Comparison of ENCODE assay signal across 35 cellular contexts in genomic region chr15:92315595-92316211, GRCh38.
"Had no signal": no experiment of that assay in that cellular context is flagged by ENCODE, and none has a peak within 500 bp of the region (broad histone marks: within the 10 kb centered on the region; RNA-seq: fewer than 3 reads in every experiment).

No MANE protein-coding gene starts in this region.

- H3K36me3 Mint-ChIP-seq: activated CD8-positive, alpha-beta memory T cell treated with anti-CD3 and anti-CD28 coated beads, Interleukin-2, amount 10 ng/mL, durations not matched to agents 7 days and 5 days; activated naive CD4-positive, alpha-beta T cell treated with anti-CD3 and anti-CD28 coated beads, Interleukin-2, amount 10 ng/mL, durations not matched to agents 7 days and 5 days; activated naive CD8-positive, alpha-beta T cell; brain had no signal

- H3K27me3 Mint-ChIP-seq: activated naive CD8-positive, alpha-beta T cell treated with anti-CD3 and anti-CD28 coated beads, Interleukin-2, amount 50 U/mL, for 24 hours had no signal

- H3K27ac ChIP-seq: Peyer's patch, WERI-Rb-1 had no signal

- H3K4me3 ChIP-seq: Peyer's patch had no signal

- H3K9me3 ChIP-seq: Peyer's patch had no signal

- DNase-seq: activated CD4-positive, alpha-beta memory T cell treated with anti-CD3 and anti-CD28 coated beads, Interleukin-2, amount 10 ng/mL, durations not matched to agents 7 days and 5 days; activated CD4-positive, alpha-beta T cell treated with anti-CD3 and anti-CD28 coated beads for 1 hour; activated CD4-positive, alpha-beta T cell treated with anti-CD3 and anti-CD28 coated beads for 48 hours; activated CD4-positive, CD25-positive, alpha-beta regulatory T cell; activated CD8-positive, alpha-beta memory T cell treated with anti-CD3 and anti-CD28 coated beads for 24 hours; activated CD8-positive, alpha-beta memory T cell treated with anti-CD3 and anti-CD28 coated beads, Interleukin-2, amount 10 ng/mL, durations not matched to agents 7 days and 5 days; activated CD8-positive, alpha-beta memory T cell treated with anti-CD3 and anti-CD28 coated beads, Interleukin-2, amount 50 U/mL, for 48 hours; activated effector memory CD4-positive, alpha-beta T cell treated with Interleukin-2 at 50 U/mL for 16 hours; activated naive CD4-positive, alpha-beta T cell treated with anti-CD3 and anti-CD28 coated beads, Interleukin-2, amount 10 ng/mL, durations not matched to agents 7 days and 5 days; activated naive CD8-positive, alpha-beta T cell treated with anti-CD3 and anti-CD28 coated beads, Interleukin-2, amount 50 U/mL, for 24 hours; activated T-cell treated with anti-CD3 and anti-CD28 coated beads, Interleukin-2, amount 50 U/mL, for 48 hours; anterior cingulate cortex; Karpas-422; KBM-7; NCI-H1105 treated with DMSO at 0.1 percent for 48 hours; NCI-H1436; NCI-H1694; NCI-H1930; NCI-H2107; NCI-H2171; NCI-H446 treated with DMSO at 0.1 percent for 48 hours; NCI-H526 treated with DMSO at 0.1 percent for 48 hours; NCI-H774; PC-3; Peyer's patch; RPMI8226; SIG-M5; T-helper 1 cell; T-helper 2 cell; T1000 had no signal

- H3K4me3 Mint-ChIP-seq: activated CD4-positive, alpha-beta memory T cell treated with anti-CD3 and anti-CD28 coated beads, Interleukin-2, amount 10 ng/mL, durations not matched to agents 7 days and 5 days; activated CD8-positive, alpha-beta memory T cell treated with anti-CD3 and anti-CD28 coated beads, Interleukin-2, amount 10 ng/mL, durations not matched to agents 7 days and 5 days; activated naive CD4-positive, alpha-beta T cell treated with anti-CD3 and anti-CD28 coated beads, Interleukin-2, amount 10 ng/mL, durations not matched to agents 7 days and 5 days; activated naive CD8-positive, alpha-beta T cell; activated naive CD8-positive, alpha-beta T cell treated with anti-CD3 and anti-CD28 coated beads, Interleukin-2, amount 50 U/mL, for 24 hours; brain; central memory CD8-positive, alpha-beta T cell had no signal

- H3K36me3 ChIP-seq: Peyer's patch, WERI-Rb-1 had no signal

- H3K9me3 Mint-ChIP-seq: activated CD4-positive, alpha-beta memory T cell treated with anti-CD3 and anti-CD28 coated beads, Interleukin-2, amount 10 ng/mL, durations not matched to agents 7 days and 5 days; activated naive CD4-positive, alpha-beta T cell treated with anti-CD3 and anti-CD28 coated beads, Interleukin-2, amount 10 ng/mL, durations not matched to agents 7 days and 5 days; central memory CD8-positive, alpha-beta T cell had no signal

- H3K4me1 Mint-ChIP-seq: activated CD4-positive, alpha-beta memory T cell treated with anti-CD3 and anti-CD28 coated beads, Interleukin-2, amount 10 ng/mL, durations not matched to agents 7 days and 5 days; activated CD8-positive, alpha-beta memory T cell treated with anti-CD3 and anti-CD28 coated beads, Interleukin-2, amount 10 ng/mL, durations not matched to agents 7 days and 5 days; activated naive CD4-positive, alpha-beta T cell treated with anti-CD3 and anti-CD28 coated beads, Interleukin-2, amount 10 ng/mL, durations not matched to agents 7 days and 5 days; activated naive CD8-positive, alpha-beta T cell treated with anti-CD3 and anti-CD28 coated beads, Interleukin-2, amount 50 U/mL, for 24 hours; central memory CD8-positive, alpha-beta T cell had no signal

- H3K27ac Mint-ChIP-seq: activated CD4-positive, alpha-beta memory T cell treated with anti-CD3 and anti-CD28 coated beads, Interleukin-2, amount 10 ng/mL, durations not matched to agents 7 days and 5 days; activated CD8-positive, alpha-beta memory T cell treated with anti-CD3 and anti-CD28 coated beads, Interleukin-2, amount 10 ng/mL, durations not matched to agents 7 days and 5 days; activated naive CD4-positive, alpha-beta T cell treated with anti-CD3 and anti-CD28 coated beads, Interleukin-2, amount 10 ng/mL, durations not matched to agents 7 days and 5 days; activated naive CD8-positive, alpha-beta T cell; activated naive CD8-positive, alpha-beta T cell treated with anti-CD3 and anti-CD28 coated beads, Interleukin-2, amount 50 U/mL, for 24 hours; brain had no signal

- ATAC-seq: activated CD8-positive, alpha-beta memory T cell treated with anti-CD3 and anti-CD28 coated beads, Interleukin-2, amount 10 ng/mL, durations not matched to agents 7 days and 5 days; activated naive CD8-positive, alpha-beta T cell treated with anti-CD3 and anti-CD28 coated beads, Interleukin-2, amount 50 U/mL, for 24 hours; PC-3; SK-N-SH treated with all-trans-retinoic acid at 6 μM for 48 hours had no signal

- H3K4me1 ChIP-seq: Peyer's patch had no signal

- H3K27me3 ChIP-seq: Peyer's patch had no signal
